ENCODE assay signal across 37 cellular contexts in genomic region chr4:41587286-41587685, GRCh38. TPM values are rescaled to one million over a fixed set of nuclear protein-coding genes. Genes with fewer than 3 reads are reported as not detected.
"Had no signal": no experiment of that assay in that cellular context is flagged by ENCODE, and none has a peak within 500 bp of the region (broad histone marks: within the 10 kb centered on the region; RNA-seq: fewer than 3 reads in every experiment).

No MANE protein-coding gene starts in this region.

- H3K36me3 Mint-ChIP-seq: activated CD8-positive, alpha-beta memory T cell treated with anti-CD3 and anti-CD28 coated beads, Interleukin-2, amount 10 ng/mL, durations not matched to agents 7 days and 5 days; activated naive CD4-positive, alpha-beta T cell treated with anti-CD3 and anti-CD28 coated beads, Interleukin-2, amount 10 ng/mL, durations not matched to agents 7 days and 5 days; activated naive CD4-positive, alpha-beta T cell treated with anti-CD3 and anti-CD28 coated beads, Interleukin-2, amount 50 U/mL, for 24 hours; activated naive CD8-positive, alpha-beta T cell; activated naive CD8-positive, alpha-beta T cell treated with anti-CD3 and anti-CD28 coated beads, Interleukin-2, amount 10 ng/mL, durations not matched to agents 7 days and 5 days had no signal

- H3K27ac ChIP-seq: ascending aorta, cardiac muscle cell, WERI-Rb-1 had no signal

- H3K9me3 Mint-ChIP-seq: activated naive CD4-positive, alpha-beta T cell treated with anti-CD3 and anti-CD28 coated beads, Interleukin-2, amount 50 U/mL, for 24 hours; activated T-helper 2 cell treated with anti-CD3 and anti-CD28 coated beads, Interferon-gamma antibody, Interleukin-2, Interleukin-4, amounts not matched to agents 10 μg/mL and 5 μg/mL and 100 μg/mL, durations not matched to agents 14 hours and 24 hours and 36 hours; T-helper 1 cell treated with Interleukin-12 subunit alpha and Interleukin-12 subunit beta and Interleukin-4 antibody, amounts not matched to agents 30 μg/mL and 1 μg/mL, for 36 hours had no signal

- H3K27me3 Mint-ChIP-seq: activated CD4-positive, alpha-beta memory T cell treated with anti-CD3 and anti-CD28 coated beads, Interleukin-2, amount 10 ng/mL, durations not matched to agents 7 days and 5 days; activated CD4-positive, alpha-beta T cell treated with anti-CD3 and anti-CD28 coated beads for 36 hours; activated CD4-positive, alpha-beta T cell treated with anti-CD3 and anti-CD28 coated beads, Interleukin-2, amount 10 ng/mL, durations not matched to agents 7 days and 5 days; activated CD8-positive, alpha-beta memory T cell treated with anti-CD3 and anti-CD28 coated beads, Interleukin-2, amount 10 ng/mL, durations not matched to agents 7 days and 5 days; activated naive CD4-positive, alpha-beta T cell treated with anti-CD3 and anti-CD28 coated beads, Interleukin-2, amount 10 ng/mL, durations not matched to agents 7 days and 5 days; activated naive CD8-positive, alpha-beta T cell; activated naive CD8-positive, alpha-beta T cell treated with anti-CD3 and anti-CD28 coated beads, Interleukin-2, amount 10 ng/mL, durations not matched to agents 7 days and 5 days; activated T-cell treated with anti-CD3 and anti-CD28 coated beads, Interleukin-2, amount 50 U/mL, for 24 hours; central memory CD8-positive, alpha-beta T cell had no signal

- H3K4me3 ChIP-seq: ascending aorta, cardiac muscle cell had no signal

- H3K4me1 Mint-ChIP-seq: activated CD4-positive, alpha-beta memory T cell treated with anti-CD3 and anti-CD28 coated beads, Interleukin-2, amount 10 ng/mL, durations not matched to agents 7 days and 5 days; activated CD4-positive, alpha-beta T cell treated with anti-CD3 and anti-CD28 coated beads for 36 hours; activated CD4-positive, alpha-beta T cell treated with anti-CD3 and anti-CD28 coated beads, Interleukin-2, amount 10 ng/mL, durations not matched to agents 7 days and 5 days; activated CD8-positive, alpha-beta memory T cell treated with anti-CD3 and anti-CD28 coated beads, Interleukin-2, amount 10 ng/mL, durations not matched to agents 7 days and 5 days; activated naive CD4-positive, alpha-beta T cell treated with anti-CD3 and anti-CD28 coated beads, Interleukin-2, amount 10 ng/mL, durations not matched to agents 7 days and 5 days; activated naive CD4-positive, alpha-beta T cell treated with anti-CD3 and anti-CD28 coated beads, Interleukin-2, amount 50 U/mL, for 24 hours; activated naive CD8-positive, alpha-beta T cell treated with anti-CD3 and anti-CD28 coated beads, Interleukin-2, amount 10 ng/mL, durations not matched to agents 7 days and 5 days; activated naive CD8-positive, alpha-beta T cell treated with anti-CD3 and anti-CD28 coated beads, Interleukin-2, amount 50 U/mL, for 24 hours; central memory CD8-positive, alpha-beta T cell; WTC11 had no signal

- H3K27ac Mint-ChIP-seq: activated CD4-positive, alpha-beta memory T cell treated with anti-CD3 and anti-CD28 coated beads, Interleukin-2, amount 10 ng/mL, durations not matched to agents 7 days and 5 days; activated CD4-positive, alpha-beta T cell treated with anti-CD3 and anti-CD28 coated beads for 36 hours; activated CD4-positive, alpha-beta T cell treated with anti-CD3 and anti-CD28 coated beads, Interleukin-2, amount 10 ng/mL, durations not matched to agents 7 days and 5 days; activated CD8-positive, alpha-beta memory T cell treated with anti-CD3 and anti-CD28 coated beads, Interleukin-2, amount 10 ng/mL, durations not matched to agents 7 days and 5 days; activated CD8-positive, alpha-beta T cell treated with anti-CD3 and anti-CD28 coated beads, Interleukin-2, amount 10 ng/mL, durations not matched to agents 7 days and 5 days; activated naive CD4-positive, alpha-beta T cell treated with anti-CD3 and anti-CD28 coated beads, Interleukin-2, amount 10 ng/mL, durations not matched to agents 7 days and 5 days; activated naive CD4-positive, alpha-beta T cell treated with anti-CD3 and anti-CD28 coated beads, Interleukin-2, amount 50 U/mL, for 24 hours; activated naive CD8-positive, alpha-beta T cell; activated naive CD8-positive, alpha-beta T cell treated with anti-CD3 and anti-CD28 coated beads, Interleukin-2, amount 10 ng/mL, durations not matched to agents 7 days and 5 days; activated naive CD8-positive, alpha-beta T cell treated with anti-CD3 and anti-CD28 coated beads, Interleukin-2, amount 50 U/mL, for 24 hours; activated T-cell treated with anti-CD3 and anti-CD28 coated beads, Interleukin-2, amount 50 U/mL, for 24 hours; activated T-helper 2 cell treated with anti-CD3 and anti-CD28 coated beads, Interferon-gamma antibody, Interleukin-2, Interleukin-4, amounts not matched to agents 10 μg/mL and 5 μg/mL and 100 μg/mL, durations not matched to agents 14 hours and 24 hours and 36 hours; T-helper 1 cell treated with Interleukin-12 subunit alpha and Interleukin-12 subunit beta and Interleukin-4 antibody, amounts not matched to agents 30 μg/mL and 1 μg/mL, for 36 hours; T-helper 2 cell treated with Interferon-gamma antibody and Interleukin-4, amounts not matched to agents 5 μg/mL and 100 μg/mL, for 36 hours; WTC11 had no signal

- H3K36me3 ChIP-seq: ascending aorta, cardiac muscle cell, WERI-Rb-1 had no signal

- ATAC-seq: activated CD4-positive, alpha-beta T cell treated with anti-CD3 and anti-CD28 coated beads for 36 hours; activated CD4-positive, CD25-positive, alpha-beta regulatory T cell treated with anti-CD3 and anti-CD28 coated beads, Interleukin-2, amount 50 U/mL, for 24 hours; activated CD8-positive, alpha-beta memory T cell treated with anti-CD3 and anti-CD28 coated beads, Interleukin-2, amount 10 ng/mL, durations not matched to agents 7 days and 5 days; activated CD8-positive, alpha-beta T cell treated with anti-CD3 and anti-CD28 coated beads, Interleukin-2, amount 10 ng/mL, durations not matched to agents 7 days and 5 days; activated naive CD8-positive, alpha-beta T cell treated with anti-CD3 and anti-CD28 coated beads, Interleukin-2, amount 50 U/mL, for 24 hours; WTC11 had no signal

- H3K4me3 Mint-ChIP-seq: activated CD4-positive, alpha-beta memory T cell treated with anti-CD3 and anti-CD28 coated beads, Interleukin-2, amount 10 ng/mL, durations not matched to agents 7 days and 5 days; activated CD4-positive, alpha-beta T cell treated with anti-CD3 and anti-CD28 coated beads for 36 hours; activated CD4-positive, alpha-beta T cell treated with anti-CD3 and anti-CD28 coated beads, Interleukin-2, amount 10 ng/mL, durations not matched to agents 7 days and 5 days; activated CD8-positive, alpha-beta memory T cell treated with anti-CD3 and anti-CD28 coated beads, Interleukin-2, amount 10 ng/mL, durations not matched to agents 7 days and 5 days; activated CD8-positive, alpha-beta T cell treated with anti-CD3 and anti-CD28 coated beads, Interleukin-2, amount 10 ng/mL, durations not matched to agents 7 days and 5 days; activated naive CD4-positive, alpha-beta T cell treated with anti-CD3 and anti-CD28 coated beads, Interleukin-2, amount 10 ng/mL, durations not matched to agents 7 days and 5 days; activated naive CD4-positive, alpha-beta T cell treated with anti-CD3 and anti-CD28 coated beads, Interleukin-2, amount 50 U/mL, for 24 hours; activated naive CD8-positive, alpha-beta T cell; activated naive CD8-positive, alpha-beta T cell treated with anti-CD3 and anti-CD28 coated beads, Interleukin-2, amount 10 ng/mL, durations not matched to agents 7 days and 5 days; activated naive CD8-positive, alpha-beta T cell treated with anti-CD3 and anti-CD28 coated beads, Interleukin-2, amount 50 U/mL, for 24 hours; activated T-cell treated with anti-CD3 and anti-CD28 coated beads, Interleukin-2, amount 50 U/mL, for 24 hours; brain; central memory CD8-positive, alpha-beta T cell; T-helper 1 cell treated with Interleukin-12 subunit alpha and Interleukin-12 subunit beta and Interleukin-4 antibody, amounts not matched to agents 30 μg/mL and 1 μg/mL, for 36 hours; T-helper 2 cell treated with Interferon-gamma antibody and Interleukin-4, amounts not matched to agents 5 μg/mL and 100 μg/mL, for 36 hours; WTC11 had no signal

- DNase-seq: activated CD4-positive, alpha-beta memory T cell treated with anti-CD3 and anti-CD28 coated beads, Interleukin-2, amount 10 ng/mL, durations not matched to agents 7 days and 5 days; activated CD4-positive, alpha-beta T cell treated with anti-CD3 and anti-CD28 coated beads for 1 hour; activated CD4-positive, alpha-beta T cell treated with anti-CD3 and anti-CD28 coated beads for 36 hours; activated CD4-positive, alpha-beta T cell treated with anti-CD3 and anti-CD28 coated beads for 48 hours; activated CD4-positive, alpha-beta T cell treated with anti-CD3 and anti-CD28 coated beads, Interleukin-2, amount 10 ng/mL, durations not matched to agents 7 days and 5 days; activated CD4-positive, alpha-beta T cell treated with anti-CD3 and anti-CD28 coated beads, Interleukin-2, amount 50 U/mL, for 48 hours; activated CD4-positive, CD25-positive, alpha-beta regulatory T cell; activated CD8-positive, alpha-beta memory T cell treated with anti-CD3 and anti-CD28 coated beads for 24 hours; activated CD8-positive, alpha-beta memory T cell treated with anti-CD3 and anti-CD28 coated beads, Interleukin-2, amount 10 ng/mL, durations not matched to agents 7 days and 5 days; activated CD8-positive, alpha-beta memory T cell treated with anti-CD3 and anti-CD28 coated beads, Interleukin-2, amount 50 U/mL, for 48 hours; activated CD8-positive, alpha-beta T cell treated with anti-CD3 and anti-CD28 coated beads, Interleukin-2, amount 10 ng/mL, durations not matched to agents 7 days and 5 days; activated effector memory CD4-positive, alpha-beta T cell treated with Interleukin-2 at 50 U/mL for 16 hours; activated gamma-delta T cell; activated naive CD4-positive, alpha-beta T cell treated with anti-CD3 and anti-CD28 coated beads, Interleukin-2, amount 10 ng/mL, durations not matched to agents 7 days and 5 days; activated naive CD4-positive, alpha-beta T cell treated with Interleukin-2 at 50 U/mL for 16 hours; activated naive CD8-positive, alpha-beta T cell treated with anti-CD3 and anti-CD28 coated beads, Interleukin-2, amount 10 ng/mL, durations not matched to agents 7 days and 5 days; activated naive CD8-positive, alpha-beta T cell treated with anti-CD3 and anti-CD28 coated beads, Interleukin-2, amount 50 U/mL, for 24 hours; activated T-cell treated with anti-CD3 and anti-CD28 coated beads, Interleukin-2, amount 50 U/mL, for 24 hours; activated T-cell treated with anti-CD3 and anti-CD28 coated beads, Interleukin-2, amount 50 U/mL, for 48 hours; amygdala; anterior cingulate cortex; cerebellar nuclear complex; T-helper 1 cell; T-helper 2 cell; T-helper 9 cell; WERI-Rb-1 had no signal

- H3K27me3 ChIP-seq: ascending aorta had no signal

RNA-seq across cellular contexts. Expression of gene LIMCH1, which starts 49.3 kb away (rescaled TPM):
- total RNA-seq: activated CD4-positive, alpha-beta memory T cell treated with anti-CD3 and anti-CD28 coated beads, Interleukin-2, amount 10 ng/mL, durations not matched to agents 7 days and 5 days; activated CD4-positive, alpha-beta T cell treated with anti-CD3 and anti-CD28 coated beads for 36 hours; activated CD4-positive, alpha-beta T cell treated with anti-CD3 and anti-CD28 coated beads, Interleukin-2, amount 10 ng/mL, durations not matched to agents 7 days and 5 days; activated CD8-positive, alpha-beta memory T cell treated with anti-CD3 and anti-CD28 coated beads, Interleukin-2, amount 10 ng/mL, durations not matched to agents 7 days and 5 days; activated CD8-positive, alpha-beta T cell treated with anti-CD3 and anti-CD28 coated beads, Interleukin-2, amount 10 ng/mL, durations not matched to agents 7 days and 5 days; activated naive CD8-positive, alpha-beta T cell treated with anti-CD3 and anti-CD28 coated beads, Interleukin-2, amount 10 ng/mL, durations not matched to agents 7 days and 5 days; activated T-helper 2 cell treated with anti-CD3 and anti-CD28 coated beads, Interferon-gamma antibody, Interleukin-2, Interleukin-4, amounts not matched to agents 10 μg/mL and 5 μg/mL and 100 μg/mL, durations not matched to agents 14 hours and 24 hours and 36 hours had no signal
